15 cellular contexts compared by ENCODE assay signal in genomic region chr6:166489301-166490155, GRCh38.
DNase-seq lines count a peak whose midpoint lies in the region; ATAC-seq and TF ChIP-seq lines count a peak whose summit lies in the region.
"Had no signal": no experiment of that assay in that cellular context is flagged by ENCODE, and none has a peak within 500 bp of the region (broad histone marks: within the 10 kb centered on the region; RNA-seq: fewer than 3 reads in every experiment).

No MANE protein-coding gene starts in this region.

- H2AFZ ChIP-seq in H9 (ENCODE audit: low read length): no peak overlapping the region

- H3K9me3 ChIP-seq in H9 (ENCODE audit: control insufficient read depth, low read depth, low read length) (no peaks in the 10 kb centered on the region), tibial nerve (no peaks in the 10 kb centered on the region), WERI-Rb-1 (ENCODE audit: severe bottlenecking) (no peaks in the 10 kb centered on the region)
- H3K9me3 ChIP-seq: A549, lower lobe of right lung, Peyer's patch, uterus had no signal

- no peaks in the 10 kb centered on the region for H4K20me1 ChIP-seq in H9 (ENCODE audit: control insufficient read depth, insufficient read depth, insufficient read length)

- TF ChIP-seq EP300 in tibial nerve (IDR thresholded peaks at IDR 0.05): no peak

- no peaks in the 10 kb centered on the region for H3K79me1 ChIP-seq in H9 (ENCODE audit: insufficient read depth, low read depth, low read length, poor library complexity, severe bottlenecking)

- H2BK5ac ChIP-seq in H9 (ENCODE audit: insufficient read length, low read length): no peak overlapping the region

- WGBS in H9 (ENCODE audit: extremely low coverage, insufficient read length, low lambda C conversion rate): no CpG with 5 or more reads among the region's 11 CpGs
- WGBS in tibial nerve, 2 donors: 83 to 88% methylated on average over 11 of the region's 11 CpGs

- H3K36me3 ChIP-seq in tibial nerve (peaks cover 0 to 88% (median 6%) of the 10 kb centered on the region in 3 donors), WERI-Rb-1 (no peaks in the 10 kb centered on the region; the same call in none of the 2 replicates)
- H3K36me3 ChIP-seq: uterus had no signal

- H3T11ph ChIP-seq in H9 (ENCODE audit: low read length): no peak overlapping the region

- H4K5ac ChIP-seq in H9 (ENCODE audit: insufficient read length, low read depth, low read length): no peak overlapping the region

- H4K8ac ChIP-seq in H9 (replicated peaks; ENCODE audit: insufficient read length, low read depth, low read length): no peak overlapping the region

- H3K4me1 ChIP-seq in H9 (ENCODE audit: insufficient read depth, low read length) (peaks cover 8% of the 10 kb centered on the region), tibial nerve (peaks cover 0 to 3% (median 0%) of the 10 kb centered on the region in 4 donors)
- H3K4me1 ChIP-seq: A549, uterus had no signal

- no peak overlapping the region for H3K4ac ChIP-seq in H9 (ENCODE audit: low read depth, low read length)

- H3K4me2 ChIP-seq in H9 (ENCODE audit: insufficient read depth, insufficient read length, low read length): no peak overlapping the region
- H3K4me2 ChIP-seq: A549 had no signal

- H3K36me3 Mint-ChIP-seq in activated CD4-positive, alpha-beta T cell treated with anti-CD3 and anti-CD28 coated beads, Interleukin-2, amount 10 ng/mL, durations not matched to agents 7 days and 5 days (ENCODE audit: low read depth): peaks cover 29% of the 10 kb centered on the region
- H3K36me3 Mint-ChIP-seq in activated CD4-positive, alpha-beta T cell treated with anti-CD3 and anti-CD28 coated beads for 36 hours (ENCODE audit: low read depth): peaks cover 13% of the 10 kb centered on the region
- H3K36me3 Mint-ChIP-seq in H9 (ENCODE audit: insufficient read depth in 1 of 3, low read depth in 3 of 3) (peaks cover 17 to 20% (median 19%) of the 10 kb centered on the region in 3 experiments; a peak in 6 of 7 replicates), nephron progenitor cell (ENCODE audit: low read depth) (peaks cover 15% of the 10 kb centered on the region)
- peaks cover 14% of the 10 kb centered on the region for H3K36me3 Mint-ChIP-seq in dendritic cell treated with granulocyte-macrophage colony-stimulating factor and Interleukin-4, amounts not matched to agents 40 ng/mL and 50 ng/mL, for 4 days (ENCODE audit: low read depth)

- POLR2A ChIA-PET in activated CD4-positive, alpha-beta T cell treated with anti-CD3 and anti-CD28 coated beads, Interleukin-2, amount 10 ng/mL, durations not matched to agents 7 days and 5 days (lab: Charles Lee): no interaction called here
- POLR2A ChIA-PET in activated CD4-positive, alpha-beta T cell treated with anti-CD3 and anti-CD28 coated beads for 36 hours (lab: Charles Lee): interaction anchor here (0.6 kb wide), 1 partner anchor 516 kb away, joined by 3 read pairs; no protein-coding TSS in a partner anchor

- H2BK20ac ChIP-seq in H9 (ENCODE audit: low read depth, low read length, poor library complexity, severe bottlenecking): no peak overlapping the region

- peaks cover 15% of the 10 kb centered on the region for H3K9me3 Mint-ChIP-seq in activated CD4-positive, alpha-beta T cell treated with anti-CD3 and anti-CD28 coated beads, Interleukin-2, amount 10 ng/mL, durations not matched to agents 7 days and 5 days
- peaks cover 11% of the 10 kb centered on the region for H3K9me3 Mint-ChIP-seq in activated CD4-positive, alpha-beta T cell treated with anti-CD3 and anti-CD28 coated beads for 36 hours (ENCODE audit: low read depth)
- H3K9me3 Mint-ChIP-seq in H9 (no peaks in the 10 kb centered on the region), nephron progenitor cell (no peaks in the 10 kb centered on the region)
- H3K9me3 Mint-ChIP-seq in dendritic cell treated with granulocyte-macrophage colony-stimulating factor and Interleukin-4, amounts not matched to agents 40 ng/mL and 50 ng/mL, for 4 days: peaks cover 8% of the 10 kb centered on the region

- H3K56ac ChIP-seq in H9 (ENCODE audit: insufficient read length, low read depth, low read length): no peak overlapping the region

- no peak for TF ChIP-seq POLR2A in tibial nerve (IDR thresholded peaks at IDR 0.05)

- no peak overlapping the region for H2AK5ac ChIP-seq in H9 (ENCODE audit: insufficient read length, low read length)

- no peak overlapping the region for H2BK120ac ChIP-seq in H9 (ENCODE audit: low read depth, low read length, poor library complexity, severe bottlenecking)

- H3K79me2 ChIP-seq in H9 (ENCODE audit: insufficient read depth, low read length): no peaks in the 10 kb centered on the region

- no peak for ATAC-seq in activated CD4-positive, alpha-beta T cell treated with anti-CD3 and anti-CD28 coated beads for 36 hours
- ATAC-seq: A549, lower lobe of right lung had no signal

- no peaks in the 10 kb centered on the region for H3K23me2 ChIP-seq in H9 (ENCODE audit: insufficient read length, low read depth, low read length, poor library complexity, severe bottlenecking)

- TF ChIP-seq CTCF in H9 (conservative IDR thresholded peaks at IDR 0.05): no peak
- no peak for TF ChIP-seq CTCF in nephron progenitor cell (IDR thresholded peaks at IDR 0.05)
- no peak for TF ChIP-seq CTCF in tibial nerve (IDR thresholded peaks at IDR 0.05)
- TF ChIP-seq CTCF in WERI-Rb-1 (IDR thresholded peaks at IDR 0.05; ENCODE audit: low read depth, low read length): no peak

- no peak overlapping the region for H3K23ac ChIP-seq in H9 (ENCODE audit: insufficient read length, low read depth, low read length)

- H3K27ac ChIP-seq in H9 (ENCODE audit: insufficient read length, low read depth, low read length) (no peak overlapping the region), tibial nerve (peak overlapping the region in 1 of 4 donors; percentile 72), WERI-Rb-1 (no peak overlapping the region)
- H3K27ac ChIP-seq: A549 had no signal

- H4K91ac ChIP-seq in H9 (ENCODE audit: insufficient read length, low read depth, low read length): no peak overlapping the region

- H3K27me3 ChIP-seq in H9 (ENCODE audit: insufficient read depth, low read length): no peaks in the 10 kb centered on the region
- H3K27me3 ChIP-seq in tibial nerve: no peaks in the 10 kb centered on the region
- no peaks in the 10 kb centered on the region for H3K27me3 ChIP-seq in WERI-Rb-1 (ENCODE audit: insufficient read depth, low read depth, severe bottlenecking)
- H3K27me3 ChIP-seq: Peyer's patch, uterus had no signal

- H3K14ac ChIP-seq in H9 (ENCODE audit: insufficient read depth, low read length): no peak overlapping the region

- H2BK15ac ChIP-seq in H9 (ENCODE audit: low read depth, low read length): no peak overlapping the region

- H3K27ac Mint-ChIP-seq in activated CD4-positive, alpha-beta T cell treated with anti-CD3 and anti-CD28 coated beads, Interleukin-2, amount 10 ng/mL, durations not matched to agents 7 days and 5 days: peak overlapping the region; percentile 78
- no peak overlapping the region for H3K27ac Mint-ChIP-seq in activated CD4-positive, alpha-beta T cell treated with anti-CD3 and anti-CD28 coated beads for 36 hours
- H3K27ac Mint-ChIP-seq in H9: peak overlapping the region; percentile 60 to 78 (median 77); a peak in 3 of 7 replicates
- H3K27ac Mint-ChIP-seq in dendritic cell treated with granulocyte-macrophage colony-stimulating factor and Interleukin-4, amounts not matched to agents 40 ng/mL and 50 ng/mL, for 4 days: peak overlapping the region; percentile 2
- peak overlapping the region; percentile 24 for H3K27ac Mint-ChIP-seq in nephron progenitor cell

- no peaks in the 10 kb centered on the region for H3K27me3 Mint-ChIP-seq in activated CD4-positive, alpha-beta T cell treated with anti-CD3 and anti-CD28 coated beads, Interleukin-2, amount 10 ng/mL, durations not matched to agents 7 days and 5 days
- no peaks in the 10 kb centered on the region for H3K27me3 Mint-ChIP-seq in activated CD4-positive, alpha-beta T cell treated with anti-CD3 and anti-CD28 coated beads for 36 hours
- H3K27me3 Mint-ChIP-seq in H9 (ENCODE audit: low read depth) (no peaks in the 10 kb centered on the region), nephron progenitor cell (ENCODE audit: low read depth, poor library complexity) (no peaks in the 10 kb centered on the region)
- no peaks in the 10 kb centered on the region for H3K27me3 Mint-ChIP-seq in dendritic cell treated with granulocyte-macrophage colony-stimulating factor and Interleukin-4, amounts not matched to agents 40 ng/mL and 50 ng/mL, for 4 days

- CTCF ChIA-PET in activated CD4-positive, alpha-beta T cell treated with anti-CD3 and anti-CD28 coated beads, Interleukin-2, amount 10 ng/mL, durations not matched to agents 7 days and 5 days (lab: Charles Lee): interaction anchor here (0.8 to 1.4 kb wide), 3 partner anchors 11 to 26 kb away, joined by 3 read pairs; no protein-coding TSS in a partner anchor
- CTCF ChIA-PET in activated CD4-positive, alpha-beta T cell treated with anti-CD3 and anti-CD28 coated beads for 36 hours (lab: Charles Lee): interaction anchor here (0.6 to 0.7 kb wide), 2 partner anchors 212 to 349 kb away, joined by 3 read pairs; no protein-coding TSS in a partner anchor

- H3K4me1 Mint-ChIP-seq in activated CD4-positive, alpha-beta T cell treated with anti-CD3 and anti-CD28 coated beads, Interleukin-2, amount 10 ng/mL, durations not matched to agents 7 days and 5 days: peaks cover 26% of the 10 kb centered on the region
- peaks cover 19% of the 10 kb centered on the region for H3K4me1 Mint-ChIP-seq in activated CD4-positive, alpha-beta T cell treated with anti-CD3 and anti-CD28 coated beads for 36 hours
- H3K4me1 Mint-ChIP-seq in H9 (peaks cover 21 to 22% of the 10 kb centered on the region in 2 experiments), nephron progenitor cell (peaks cover 76% of the 10 kb centered on the region)
- H3K4me1 Mint-ChIP-seq in dendritic cell treated with granulocyte-macrophage colony-stimulating factor and Interleukin-4, amounts not matched to agents 40 ng/mL and 50 ng/mL, for 4 days (ENCODE audit: low read depth): peaks cover 6% of the 10 kb centered on the region

- DNase-seq in activated CD4-positive, alpha-beta T cell treated with anti-CD3 and anti-CD28 coated beads, Interleukin-2, amount 10 ng/mL, durations not matched to agents 7 days and 5 days: no peak
- no peak for DNase-seq in activated CD4-positive, alpha-beta T cell treated with anti-CD3 and anti-CD28 coated beads for 36 hours
- DNase-seq in H9 (no peak), nephron progenitor cell (no peak), tibial nerve (ENCODE audit: low spot score in 2 of 2) (no peak), WERI-Rb-1 (no peak)
- no peak for DNase-seq in stimulated activated CD8-positive, alpha-beta memory T cell treated with anti-CD3 and anti-CD28 coated beads, Interleukin-4, amount 100 ng/mL, for 48 hours
- DNase-seq: lower lobe of right lung, NCI-H1092 treated with DMSO at 0.1 percent for 48 hours, NCI-H2171, NCI-H774, uterus had no signal

- no peak overlapping the region for H2BK12ac ChIP-seq in H9 (ENCODE audit: insufficient read length, low read depth, low read length)

- H3K9ac ChIP-seq in H9 (ENCODE audit: extremely low read depth, insufficient read length, low read length): no peak overlapping the region

- H3K18ac ChIP-seq in H9 (ENCODE audit: insufficient read length, low read depth, low read length): no peak overlapping the region

- intact Hi-C loops in activated CD4-positive, alpha-beta T cell treated with anti-CD3 and anti-CD28 coated beads for 36 hours (cut with DNase I, micrococcal nuclease): loop anchor here (5.0 kb wide), 1 partner anchor 72 kb away; no protein-coding TSS in a partner anchor
- intact Hi-C loops in dendritic cell treated with granulocyte-macrophage colony-stimulating factor and Interleukin-4, amounts not matched to agents 40 ng/mL and 50 ng/mL, for 4 days (cut with micrococcal nuclease): loop anchor here (2.0 kb wide), 1 partner anchor 137 kb away; the partner anchor contains the start of gene RPS6KA2

- H3K4me3 ChIP-seq in tibial nerve: no peak overlapping the region
- H3K4me3 ChIP-seq in WERI-Rb-1 (ENCODE audit: low read depth, low read length): no peak overlapping the region
- H3K4me3 ChIP-seq: A549, lower lobe of right lung, Peyer's patch, uterus had no signal

- no peak overlapping the region for H3K4me3 Mint-ChIP-seq in activated CD4-positive, alpha-beta T cell treated with anti-CD3 and anti-CD28 coated beads, Interleukin-2, amount 10 ng/mL, durations not matched to agents 7 days and 5 days
- no peak overlapping the region for H3K4me3 Mint-ChIP-seq in activated CD4-positive, alpha-beta T cell treated with anti-CD3 and anti-CD28 coated beads for 36 hours
- H3K4me3 Mint-ChIP-seq in H9 (no peak overlapping the region), nephron progenitor cell (no peak overlapping the region)
- no peak overlapping the region for H3K4me3 Mint-ChIP-seq in dendritic cell treated with granulocyte-macrophage colony-stimulating factor and Interleukin-4, amounts not matched to agents 40 ng/mL and 50 ng/mL, for 4 days
